ENCODE assay signal across 15 cellular contexts in genomic region chr2:236965021-236965840, GRCh38.
"Had no signal": no experiment of that assay in that cellular context is flagged by ENCODE, and none has a peak within 500 bp of the region (broad histone marks: within the 10 kb centered on the region; RNA-seq: fewer than 3 reads in every experiment).

No MANE protein-coding gene starts in this region.

- H3K4me3 ChIP-seq: thyroid gland, uterus had no signal

- H3K4me1 ChIP-seq: parathyroid adenoma, thyroid gland, uterus had no signal

- H3K27ac ChIP-seq: brain microvascular endothelial cell, parathyroid adenoma, thyroid gland, uterus had no signal

- H3K9me3 ChIP-seq: thyroid gland, uterus had no signal

- H3K27ac Mint-ChIP-seq: T-helper 1 cell treated with Interleukin-12 subunit alpha and Interleukin-12 subunit beta and Interleukin-4 antibody, amounts not matched to agents 30 μg/mL and 1 μg/mL, for 36 hours had no signal

- H2AFZ ChIP-seq: parathyroid adenoma had no signal

- H3K27me3 ChIP-seq: brain microvascular endothelial cell, thyroid gland, uterus had no signal

- DNase-seq: activated CD4-positive, alpha-beta T cell treated with anti-CD3 and anti-CD28 coated beads for 48 hours; activated T-cell treated with anti-CD3 and anti-CD28 coated beads, Interleukin-2, amount 50 U/mL, for 1 hour; brain microvascular endothelial cell; cerebellar nuclear complex; dermis blood vessel endothelial cell; islet precursor cell; midbrain; stimulated activated CD4-positive, alpha-beta T cell treated with anti-CD3 and anti-CD28 coated beads, Interleukin-15, amount 100 ng/mL, for 24 hours; stimulated activated CD4-positive, alpha-beta T cell treated with anti-CD3 and anti-CD28 coated beads, Interleukin-4, amount 100 ng/mL, for 24 hours; thyroid gland; uterus had no signal

- H3K9ac ChIP-seq: parathyroid adenoma had no signal

- H3K9me3 Mint-ChIP-seq: activated naive CD4-positive, alpha-beta T cell treated with anti-CD3 and anti-CD28 coated beads, Interleukin-2, amount 50 U/mL, for 72 hours; T-helper 1 cell treated with Interleukin-12 subunit alpha and Interleukin-12 subunit beta and Interleukin-4 antibody, amounts not matched to agents 30 μg/mL and 1 μg/mL, for 36 hours had no signal

- H3K36me3 Mint-ChIP-seq: activated naive CD4-positive, alpha-beta T cell treated with anti-CD3 and anti-CD28 coated beads, Interleukin-2, amount 50 U/mL, for 72 hours had no signal

- ATAC-seq: activated naive CD4-positive, alpha-beta T cell treated with anti-CD3 and anti-CD28 coated beads, Interleukin-2, amount 50 U/mL, for 72 hours; esophagus mucosa had no signal

- H3K36me3 ChIP-seq: brain microvascular endothelial cell, thyroid gland, uterus had no signal

- H3K79me2 ChIP-seq: parathyroid adenoma had no signal

- H3K4me3 Mint-ChIP-seq: T-helper 1 cell treated with Interleukin-12 subunit alpha and Interleukin-12 subunit beta and Interleukin-4 antibody, amounts not matched to agents 30 μg/mL and 1 μg/mL, for 36 hours had no signal
